Comparison of ENCODE assay signal across 2 cellular contexts in genomic region chr20:47231382-47232042, GRCh38.
TF ChIP-seq lines count a peak whose summit lies in the region.

No MANE protein-coding gene starts in this region.

TF ChIP-seq in SK-N-SH, 30 proteins besides CTCF, POLR2A, EP300 and RAD21:
- no peak for TF ChIP-seq TEAD4 (IDR thresholded peaks at IDR 0.05; ENCODE audit: borderline replicate concordance, insufficient read depth)
- TF ChIP-seq PBX3 (IDR thresholded peaks at IDR 0.05): peak; percentile 16; the same call in 1 of the 2 replicates
- peak; percentile 14; the same call in 1 of the 2 replicates for TF ChIP-seq NFIC (IDR thresholded peaks at IDR 0.05; ENCODE audit: borderline replicate concordance)
- no peak for TF ChIP-seq RCOR1 (IDR thresholded peaks at IDR 0.05; ENCODE audit: low read length)
- peak; percentile 56; the same call in 1 of the 2 replicates for TF ChIP-seq RXRA (IDR thresholded peaks at IDR 0.05; ENCODE audit: borderline replicate concordance, low read depth)
- no peak for TF ChIP-seq FOXJ3 (CRISPR knock-in tag; IDR thresholded peaks at IDR 0.05)
- TF ChIP-seq TCF12 (IDR thresholded peaks at IDR 0.05): peak; percentile 21; the same call in 1 of the 2 replicates
- no peak for TF ChIP-seq REST (IDR thresholded peaks at IDR 0.05; ENCODE audit: low read depth, low read length)

TF ChIP-seq in H1, 55 proteins besides CTCF, POLR2A, EP300 and RAD21:
- TF ChIP-seq USF2 (IDR thresholded peaks at IDR 0.05; ENCODE audit: low read length) (no peak), SUZ12 (IDR thresholded peaks at IDR 0.05; ENCODE audit: low read length) (no peak), SIRT6 (IDR thresholded peaks at IDR 0.05; ENCODE audit: low read length) (no peak), RFX5 (IDR thresholded peaks at IDR 0.05; ENCODE audit: borderline replicate concordance, low read depth, low read length) (no peak), RXRA (IDR thresholded peaks at IDR 0.05; ENCODE audit: insufficient read depth, low read depth, low read length) (no peak), CEBPB (IDR thresholded peaks at IDR 0.05; ENCODE audit: low read depth, low read length) (peak; percentile 45; the same call in 1 of the 2 replicates)
